ENCODE assay signal across 9 cellular contexts in the genomic region with DNA sequence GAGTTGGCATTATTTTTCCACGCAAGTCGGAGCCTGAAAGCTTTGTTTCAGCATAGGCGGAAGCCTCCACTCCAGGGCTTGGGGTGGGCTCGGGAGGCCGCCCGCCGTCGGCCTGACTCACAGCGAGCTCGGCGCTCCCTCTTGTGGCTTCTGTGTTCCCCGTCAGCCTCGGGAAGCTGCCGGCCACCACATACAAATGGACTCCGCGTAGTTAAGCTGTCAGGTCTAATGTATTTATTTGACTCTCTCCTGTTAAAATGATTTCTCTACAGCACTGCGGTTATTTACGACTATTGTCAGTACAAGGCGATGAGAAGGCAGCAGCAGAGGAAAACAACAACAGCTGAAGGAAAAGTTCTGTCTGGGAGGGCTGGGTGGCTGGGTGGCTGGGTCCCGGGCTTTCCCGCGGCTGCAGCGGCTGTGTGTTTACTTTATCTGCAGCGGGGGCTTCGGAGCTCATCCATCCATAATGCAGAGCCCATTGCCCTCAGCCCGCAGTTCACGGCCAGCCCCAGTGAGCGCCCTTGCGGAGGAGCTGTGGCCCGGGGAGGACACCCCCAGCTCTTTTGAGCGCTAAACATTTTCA.
DNase-seq lines count a peak whose midpoint lies in the region; ATAC-seq, FAIRE-seq and TF ChIP-seq lines count a peak whose summit lies in the region.
"Had no signal": no experiment of that assay in that cellular context is flagged by ENCODE, and none has a peak within 500 bp of the region (broad histone marks: within the 10 kb centered on the region; RNA-seq: fewer than 3 reads in every experiment).

No MANE protein-coding gene starts in this region.

- POLR2A ChIA-PET in naive thymus-derived CD8-positive, alpha-beta T cell (lab: Charles Lee), result no interaction called here

- intact Hi-C loops in upper lobe of right lung (cut with DNase I), result no loop called here

- H3K27ac ChIP-seq in upper lobe of right lung, result no peak overlapping the region

- H3K27ac Mint-ChIP-seq in naive thymus-derived CD8-positive, alpha-beta T cell, result no peak overlapping the region

- DNase-seq in NCI-H1436 (lab: John Stamatoyannopoulos, UW) (peak; percentile 78), NCI-H1436 treated with DMSO at 0.1 percent for 48 hours (lab: John Stamatoyannopoulos, UW) (no peak), H54 (ENCODE audit: insufficient read length, low spot score) (peak; percentile 51), MV-4-11 (lab: John Stamatoyannopoulos, UW) (peak; percentile 10), fibroblast of mammary gland (ENCODE audit: low read depth) (peak; percentile 61), upper lobe of right lung (peak; percentile 73)
- DNase-seq in naive thymus-derived CD8-positive, alpha-beta T cell, result peak in 3 of 10 donors; percentile 0 to 15 (median 8)

- H3K4me3 Mint-ChIP-seq in naive thymus-derived CD8-positive, alpha-beta T cell, result peak overlapping the region; percentile 0 to 63 (median 40)

- H3K36me3 Mint-ChIP-seq in naive thymus-derived CD8-positive, alpha-beta T cell, result no peaks in the 10 kb centered on the region

- no peak for FAIRE-seq in H54 (lab: Jason Lieb, UNC)
- FAIRE-seq: A204.1 had no signal

- TF ChIP-seq CTCF in fibroblast of mammary gland (conservative IDR thresholded peaks at IDR 0.05; ENCODE audit: control insufficient read depth, insufficient read depth, low read depth, low read length) (peak; percentile 70), upper lobe of right lung (IDR thresholded peaks at IDR 0.05) (peak; percentile 68)

- H3K36me3 ChIP-seq in upper lobe of right lung, result no peaks in the 10 kb centered on the region

- H3K9me3 Mint-ChIP-seq in naive thymus-derived CD8-positive, alpha-beta T cell, result no peaks in the 10 kb centered on the region

- H3K27me3 ChIP-seq in upper lobe of right lung, result peaks cover 23% of the 10 kb centered on the region

- no peak for TF ChIP-seq POLR2A in H54 (IDR thresholded peaks at IDR 0.05; ENCODE audit: low read depth, low read length)

- H3K9me3 ChIP-seq in upper lobe of right lung, result no peaks in the 10 kb centered on the region

- peaks cover 29 to 69% (median 51%) of the 10 kb centered on the region in 5 donors for H3K27me3 Mint-ChIP-seq in naive thymus-derived CD8-positive, alpha-beta T cell

- ATAC-seq in SK-N-SH treated with all-trans-retinoic acid at 6 μM for 48 hours, result peak; percentile 99
- ATAC-seq in naive thymus-derived CD8-positive, alpha-beta T cell, result peak; percentile 47 to 49
- ATAC-seq in upper lobe of right lung, result peak; percentile 85

- H3K4me1 Mint-ChIP-seq in naive thymus-derived CD8-positive, alpha-beta T cell, result peaks cover 0 to 10% (median 3%) of the 10 kb centered on the region in 4 donors

- peak overlapping the region; percentile 31 for H3K4me3 ChIP-seq in fibroblast of mammary gland (ENCODE audit: control insufficient read depth, low read depth, low read length)
- H3K4me3 ChIP-seq in upper lobe of right lung, result peak overlapping the region; percentile 6

- peaks cover 12% of the 10 kb centered on the region for H3K4me1 ChIP-seq in upper lobe of right lung

TF ChIP-seq in SK-N-SH treated with all-trans-retinoic acid at 6 μM for 48 hours, 23 proteins besides CTCF, POLR2A, EP300 and RAD21:
- TF ChIP-seq BACH2 (CRISPR knock-in tag; IDR thresholded peaks at IDR 0.05; ENCODE audit: borderline replicate concordance), result no peak
- TF ChIP-seq GLIS3 (CRISPR knock-in tag; IDR thresholded peaks at IDR 0.05), result no peak
- no peak for TF ChIP-seq ESRRG (CRISPR knock-in tag; IDR thresholded peaks at IDR 0.05)
- no peak for TF ChIP-seq TSHZ2 (CRISPR knock-in tag; IDR thresholded peaks at IDR 0.05)
- TF ChIP-seq, protein P1, sequence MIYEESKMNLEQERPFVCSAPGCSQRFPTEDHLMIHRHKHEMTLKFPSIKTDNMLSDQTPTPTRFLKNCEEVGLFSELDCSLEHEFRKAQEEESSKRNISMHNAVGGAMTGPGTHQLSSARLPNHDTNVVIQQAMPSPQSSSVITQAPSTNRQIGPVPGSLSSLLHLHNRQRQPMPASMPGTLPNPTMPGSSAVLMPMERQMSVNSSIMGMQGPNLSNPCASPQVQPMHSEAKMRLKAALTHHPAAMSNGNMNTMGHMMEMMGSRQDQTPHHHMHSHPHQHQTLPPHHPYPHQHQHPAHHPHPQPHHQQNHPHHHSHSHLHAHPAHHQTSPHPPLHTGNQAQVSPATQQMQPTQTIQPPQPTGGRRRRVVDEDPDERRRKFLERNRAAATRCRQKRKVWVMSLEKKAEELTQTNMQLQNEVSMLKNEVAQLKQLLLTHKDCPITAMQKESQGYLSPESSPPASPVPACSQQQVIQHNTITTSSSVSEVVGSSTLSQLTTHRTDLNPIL (CRISPR knock-in tag; IDR thresholded peaks at IDR 0.05; ENCODE audit: low read depth), result no peak
- no peak for TF ChIP-seq ZNF8 (CRISPR knock-in tag; IDR thresholded peaks at IDR 0.05)
TF ChIP-seq in SK-N-SH treated with all-trans-retinoic acid at 6 μM for 48 hours: peak in this region for 0.

Comparison
In these comparisons a context has a peak if more than half of its experiments do, and no peak if none do; other contexts are left out.
1. ATAC-seq: peak in every context shown above with its lines; median percentile 99 in SK-N-SH treated with all-trans-retinoic acid at 6 μM for 48 hours; 85 in upper lobe of right lung; 48 in naive thymus-derived CD8-positive, alpha-beta T cell.